9 cellular contexts compared by ENCODE assay signal in genomic region chr22:20130319-20130718, GRCh38. TPM values are rescaled to one million over a fixed set of nuclear protein-coding genes. Genes with fewer than 3 reads are reported as not detected.
DNase-seq lines count a peak whose midpoint lies in the region; ATAC-seq and TF ChIP-seq lines count a peak whose summit lies in the region.
"Had no signal": no experiment of that assay in that cellular context is flagged by ENCODE, and none has a peak within 500 bp of the region (broad histone marks: within the 10 kb centered on the region; RNA-seq: fewer than 3 reads in every experiment).

No MANE protein-coding gene starts in this region.

- BruUV-seq in OCI-LY7 (replicated peaks; lab: Mats Ljungman, UMichigan), result no TSS peak

- no peak for DNase-seq in activated naive CD8-positive, alpha-beta T cell treated with anti-CD3 and anti-CD28 coated beads, Interleukin-2, amount 50 U/mL, for 24 hours
- DNase-seq in NCI-H2196 (lab: John Stamatoyannopoulos, UW; ENCODE audit: unreplicated experiment) (no peak), OCI-LY7 (ENCODE audit: low spot score) (no peak), retina (no peak), AML-193 (lab: John Stamatoyannopoulos, UW) (no peak)

- H3K9me3 ChIP-seq in BLaER1 treated with 17β-estradiol and CSF1 and Interleukin-3, amounts not matched to agents 10 nM and 100 nM (replicated peaks in 1 of 11), result no peaks in the 10 kb centered on the region
- H3K9me3 ChIP-seq in HUES64 (ENCODE audit: insufficient read depth, low read depth, low read length) (no peaks in the 10 kb centered on the region), muscle layer of colon (ENCODE audit: low read length) (no peaks in the 10 kb centered on the region), OCI-LY7 (ENCODE audit: low read length) (no peaks in the 10 kb centered on the region)

- peaks cover 26 to 89% (median 88%) of the 10 kb centered on the region in 11 experiments; a peak in 21 of 22 replicates for H4K20me1 ChIP-seq in BLaER1 treated with 17β-estradiol and CSF1 and Interleukin-3, amounts not matched to agents 10 nM and 100 nM
- peaks cover 4% of the 10 kb centered on the region for H4K20me1 ChIP-seq in OCI-LY7 (ENCODE audit: insufficient read depth, low read length)

- peak overlapping the region in 2 of 11 experiments; percentile 22 to 23; a peak in 3 of 22 replicates for H3K27ac ChIP-seq in BLaER1 treated with 17β-estradiol and CSF1 and Interleukin-3, amounts not matched to agents 10 nM and 100 nM
- H3K27ac ChIP-seq in HUES64 (ENCODE audit: low read depth, low read length), result no peak overlapping the region
- H3K27ac ChIP-seq in muscle layer of colon (ENCODE audit: low read depth, low read length), result peak overlapping the region; percentile 24
- no peak overlapping the region for H3K27ac ChIP-seq in OCI-LY7 (ENCODE audit: low read depth, low read length, poor library complexity, severe bottlenecking)
- H3K27ac ChIP-seq: HL-60 had no signal

- H2AFZ ChIP-seq in OCI-LY7 (ENCODE audit: low read length), result no peak overlapping the region

- H3K27me3 ChIP-seq in BLaER1 treated with 17β-estradiol and CSF1 and Interleukin-3, amounts not matched to agents 10 nM and 100 nM, result no peaks in the 10 kb centered on the region
- no peaks in the 10 kb centered on the region for H3K27me3 ChIP-seq in HUES64 (ENCODE audit: insufficient read depth, low read length)
- H3K27me3 ChIP-seq in muscle layer of colon (ENCODE audit: control insufficient read depth in 1 of 2, insufficient read depth in 2 of 2, low read length in 2 of 2), result no peaks in the 10 kb centered on the region

- H3K4me1 Mint-ChIP-seq in activated naive CD8-positive, alpha-beta T cell treated with anti-CD3 and anti-CD28 coated beads, Interleukin-2, amount 50 U/mL, for 24 hours, result peaks cover 41% of the 10 kb centered on the region

- WGBS in HUES64, result 88% methylated on average over 3 of the region's 3 CpGs

- no peak for TF ChIP-seq CTCF in OCI-LY7 (conservative IDR thresholded peaks at IDR 0.05; ENCODE audit: low read length)

- H3K9me3 Mint-ChIP-seq in activated naive CD8-positive, alpha-beta T cell treated with anti-CD3 and anti-CD28 coated beads, Interleukin-2, amount 50 U/mL, for 24 hours, result no peaks in the 10 kb centered on the region

- no peaks in the 10 kb centered on the region for H3K79me2 ChIP-seq in OCI-LY7 (ENCODE audit: insufficient read depth, low read depth, low read length)

- no peaks in the 10 kb centered on the region for H3K9me2 ChIP-seq in OCI-LY7 (ENCODE audit: insufficient read depth, low read length)

- H3K36me3 ChIP-seq in BLaER1 treated with 17β-estradiol and CSF1 and Interleukin-3, amounts not matched to agents 10 nM and 100 nM, result peaks cover 25 to 41% (median 33%) of the 10 kb centered on the region in 11 experiments
- peaks cover 30% of the 10 kb centered on the region for H3K36me3 ChIP-seq in HUES64 (ENCODE audit: insufficient read depth, low read length)
- H3K36me3 ChIP-seq in muscle layer of colon (ENCODE audit: insufficient read depth, low read length), result peaks cover 19% of the 10 kb centered on the region
- H3K36me3 ChIP-seq in OCI-LY7 (ENCODE audit: insufficient read depth, low read length), result peaks cover 35% of the 10 kb centered on the region

- intact Hi-C loops in OCI-LY7 (cut with micrococcal nuclease; ENCODE audit: unreplicated experiment), result no loop called here

- peaks cover 36 to 88% (median 70%) of the 10 kb centered on the region in 10 experiments for H3K4me1 ChIP-seq in BLaER1 treated with 17β-estradiol and CSF1 and Interleukin-3, amounts not matched to agents 10 nM and 100 nM
- H3K4me1 ChIP-seq in HUES64 (ENCODE audit: insufficient read depth, low read length), result peaks cover 5% of the 10 kb centered on the region; the same call in 1 of the 2 replicates
- H3K4me1 ChIP-seq in muscle layer of colon (ENCODE audit: insufficient read depth, low read length), result peaks cover 28% of the 10 kb centered on the region
- H3K4me1 ChIP-seq in OCI-LY7 (ENCODE audit: insufficient read depth, low read length, poor library complexity, severe bottlenecking), result peaks cover 13% of the 10 kb centered on the region

- CTCF ChIA-PET in OCI-LY7 (lab: Charles Lee; ENCODE audit: unreplicated experiment), result no interaction called here

- no peak for ATAC-seq in activated naive CD8-positive, alpha-beta T cell treated with anti-CD3 and anti-CD28 coated beads, Interleukin-2, amount 50 U/mL, for 24 hours

- POLR2A ChIA-PET in OCI-LY7 (lab: Charles Lee), result no interaction called here

- H3K36me3 Mint-ChIP-seq in activated naive CD8-positive, alpha-beta T cell treated with anti-CD3 and anti-CD28 coated beads, Interleukin-2, amount 50 U/mL, for 24 hours (ENCODE audit: low read depth), result peaks cover 14% of the 10 kb centered on the region

- peak overlapping the region; percentile 85 to 100 (median 97) for H3K4me2 ChIP-seq in BLaER1 treated with 17β-estradiol and CSF1 and Interleukin-3, amounts not matched to agents 10 nM and 100 nM
- no peak overlapping the region for H3K4me2 ChIP-seq in OCI-LY7 (ENCODE audit: low read length)

- peak overlapping the region in 8 of 11 experiments; percentile 81 to 90 (median 84); a peak in 12 of 22 replicates for H3K9ac ChIP-seq in BLaER1 treated with 17β-estradiol and CSF1 and Interleukin-3, amounts not matched to agents 10 nM and 100 nM
- H3K9ac ChIP-seq in HUES64 (ENCODE audit: low read depth, low read length) (no peak overlapping the region; the same call in 1 of the 2 replicates), muscle layer of colon (ENCODE audit: low read length) (no peak overlapping the region)

- H3K4me3 Mint-ChIP-seq in activated naive CD8-positive, alpha-beta T cell treated with anti-CD3 and anti-CD28 coated beads, Interleukin-2, amount 50 U/mL, for 24 hours, result peak overlapping the region; percentile 17

- no peaks in the 10 kb centered on the region for H3K27me3 Mint-ChIP-seq in activated naive CD8-positive, alpha-beta T cell treated with anti-CD3 and anti-CD28 coated beads, Interleukin-2, amount 50 U/mL, for 24 hours

- H3K4me3 ChIP-seq in BLaER1 treated with 17β-estradiol and CSF1 and Interleukin-3, amounts not matched to agents 10 nM and 100 nM, result peak overlapping the region in 8 of 10 experiments; percentile 82 to 89 (median 86); a peak in 13 of 20 replicates
- H3K4me3 ChIP-seq in HUES64 (ENCODE audit: low read length), result peak overlapping the region; percentile 83; the same call in 1 of the 2 replicates
- peak overlapping the region in 1 of 2 donors; percentile 18 for H3K4me3 ChIP-seq in muscle layer of colon (ENCODE audit: low read depth in 1 of 2, low read length in 2 of 2)
- no peak overlapping the region for H3K4me3 ChIP-seq in OCI-LY7 (ENCODE audit: low read depth, low read length, poor library complexity, severe bottlenecking)

- H3K27ac Mint-ChIP-seq in activated naive CD8-positive, alpha-beta T cell treated with anti-CD3 and anti-CD28 coated beads, Interleukin-2, amount 50 U/mL, for 24 hours, result no peak overlapping the region

RNA-seq across cellular contexts. Expression of gene ZDHHC8, which starts 1.3 kb away (rescaled TPM):
- polyA plus RNA-seq in HUES64 (2013, experiment 1 of 2), result 23.3 TPM
- polyA plus RNA-seq in HUES64 (2013, experiment 2 of 2), result 28.1 TPM
- total RNA-seq in OCI-LY7 (2014; rRNA removed; shearing (Covaris generic)), result 1.8 and 2.3 TPM in 2 replicates
- total RNA-seq in OCI-LY7 (2022), result 9.6 and 16.7 TPM in 2 replicates

RNA-seq across cellular contexts. Expression of gene TRMT2A, which starts 13.3 kb away (rescaled TPM):
- polyA plus RNA-seq in HUES64 (2013, experiment 1 of 2), result 36.4 TPM
- 26.3 TPM for polyA plus RNA-seq in HUES64 (2013, experiment 2 of 2)
- 118 and 126 TPM in 2 replicates for total RNA-seq in OCI-LY7 (2014; rRNA removed; shearing (Covaris generic))
- 97.5 and 104 TPM in 2 replicates for total RNA-seq in OCI-LY7 (2022)

RNA-seq across cellular contexts. Expression of gene RANBP1, which starts 14.4 kb away (rescaled TPM):
- 724 TPM for polyA plus RNA-seq in HUES64 (2013, experiment 1 of 2)
- 653 TPM for polyA plus RNA-seq in HUES64 (2013, experiment 2 of 2)
- total RNA-seq in OCI-LY7 (2014; rRNA removed; shearing (Covaris generic)), result 570 and 652 TPM in 2 replicates
- 398 and 406 TPM in 2 replicates for total RNA-seq in OCI-LY7 (2022)

RNA-seq across cellular contexts. Expression of gene CCDC188, which starts 20.5 kb away (rescaled TPM):
- 0.15 TPM for polyA plus RNA-seq in HUES64 (2013, experiment 1 of 2)
- polyA plus RNA-seq in HUES64 (2013, experiment 2 of 2), result not detected
- not detected in 2 replicates for total RNA-seq in OCI-LY7 (2014; rRNA removed; shearing (Covaris generic))
- not detected in 2 replicates for total RNA-seq in OCI-LY7 (2022)

RNA-seq across cellular contexts. Expression of gene DGCR8, which starts 50.3 kb away (rescaled TPM):
- 27.2 TPM for polyA plus RNA-seq in HUES64 (2013, experiment 1 of 2)
- polyA plus RNA-seq in HUES64 (2013, experiment 2 of 2), result 25.4 TPM
- total RNA-seq in OCI-LY7 (2014; rRNA removed; shearing (Covaris generic)), result 49.5 and 53.4 TPM in 2 replicates
- 68.2 and 75.6 TPM in 2 replicates for total RNA-seq in OCI-LY7 (2022)

Comparison
In these comparisons a context has a peak if more than half of its experiments do, and no peak if none do; other contexts are left out.
1. H3K9ac ChIP-seq: peak in BLaER1 treated with 17β-estradiol and CSF1 and Interleukin-3, amounts not matched to agents 10 nM and 100 nM (8 of 11); none in HUES64 (single experiment) and muscle layer of colon (single experiment).